ENCODE assay signal across 8 cellular contexts in genomic region chr15:52790941-52791751, GRCh38. TPM values are rescaled to one million over a fixed set of nuclear protein-coding genes. Genes with fewer than 3 reads are reported as not detected.
A peak's percentile ranks its signal among the peaks of the same experiment; 100 is the strongest.
DNase-seq lines count a peak whose midpoint lies in the region; ATAC-seq and TF ChIP-seq lines count a peak whose summit lies in the region.

No MANE protein-coding gene starts in this region.

- POLR2A ChIA-PET in BJ (lab: Charles Lee): no interaction called here
- POLR2A ChIA-PET in naive thymus-derived CD8-positive, alpha-beta T cell (lab: Charles Lee): no interaction called here

- CTCF ChIA-PET in BJ (lab: Yijun Ruan, JAX): interaction anchor here (1.7 kb wide), 1 partner anchor 9 kb away, joined by 4 read pairs; no protein-coding TSS in a partner anchor

- peak overlapping the region; percentile 52 to 85 (median 68) for H3K4me3 Mint-ChIP-seq in naive thymus-derived CD8-positive, alpha-beta T cell

- H3K27me3 ChIP-seq in BJ (ENCODE audit: control insufficient read depth, insufficient read depth, low read length): peaks cover 70% of the 10 kb centered on the region
- H3K27me3 ChIP-seq in ectodermal cell (ENCODE audit: control insufficient read depth, insufficient read depth, low read length, poor library complexity, severe bottlenecking): peaks cover 100% of the 10 kb centered on the region

- no peak overlapping the region for H3K27ac Mint-ChIP-seq in naive thymus-derived CD8-positive, alpha-beta T cell

- peaks cover 30 to 89% (median 69%) of the 10 kb centered on the region in 5 donors for H3K27me3 Mint-ChIP-seq in naive thymus-derived CD8-positive, alpha-beta T cell

- no peaks in the 10 kb centered on the region for H3K9me3 ChIP-seq in ectodermal cell (ENCODE audit: control insufficient read depth, low read length)

- H3K4me1 Mint-ChIP-seq in naive thymus-derived CD8-positive, alpha-beta T cell: peaks cover 13 to 32% (median 26%) of the 10 kb centered on the region in 4 donors

- 1% methylated on average over 50 of the region's 50 CpGs for WGBS in ectodermal cell, 2 experiments

- H3K4me3 ChIP-seq in BJ (ENCODE audit: low read depth, low read length) (peak overlapping the region; percentile 45), ectodermal cell (ENCODE audit: insufficient read depth, low read depth, low read length) (peak overlapping the region; percentile 39)

- peaks cover 0 to 7% (median 2%) of the 10 kb centered on the region in 9 donors for H3K9me3 Mint-ChIP-seq in naive thymus-derived CD8-positive, alpha-beta T cell

- 0 out of 2 replicates have a peak, but pooled peaks have one; percentile 8 for TF ChIP-seq CTCF in BJ (IDR thresholded peaks at IDR 0.05; ENCODE audit: insufficient read depth, low read depth, low read length)

- peak in 1 of 2 donors; percentile 21 for ATAC-seq in naive thymus-derived CD8-positive, alpha-beta T cell
- no peak for ATAC-seq in GM21619 (IDR thresholded peaks at IDR 0.05; ENCODE audit: unreplicated experiment)

- DNase-seq in BJ (ENCODE audit: low read depth) (no peak), NCI-H1092 (lab: John Stamatoyannopoulos, UW) (peak; percentile 47), SKM-1 treated with dmso at 0.1 percent for 144 hours (lab: John Stamatoyannopoulos, UW; ENCODE audit: unreplicated experiment) (no peak), A172 (ENCODE audit: low spot score) (no peak), MV-4-11 (lab: John Stamatoyannopoulos, UW) (no peak)
- DNase-seq in naive thymus-derived CD8-positive, alpha-beta T cell: no peak

- no peaks in the 10 kb centered on the region for H3K36me3 Mint-ChIP-seq in naive thymus-derived CD8-positive, alpha-beta T cell

- H3K27ac ChIP-seq in ectodermal cell (ENCODE audit: insufficient read depth, low read depth, low read length, poor library complexity, severe bottlenecking): no peak overlapping the region

- peaks cover 33% of the 10 kb centered on the region for H3K4me1 ChIP-seq in ectodermal cell (ENCODE audit: control insufficient read depth, insufficient read depth, low read length)

- H3K36me3 ChIP-seq in BJ (ENCODE audit: control insufficient read depth, insufficient read depth, low read length): no peaks in the 10 kb centered on the region
- no peaks in the 10 kb centered on the region for H3K36me3 ChIP-seq in ectodermal cell (ENCODE audit: control insufficient read depth, insufficient read depth, low read length)

RNA-seq across cellular contexts. Expression of gene ONECUT1, which starts 1.0 kb away (rescaled TPM):
- not detected in 2 replicates for polyA plus RNA-seq in BJ (2011; rRNA removed)
- polyA minus RNA-seq in BJ (2011; rRNA and poly(A)+ RNA removed): 0.19 TPM in 1 of 2 replicates, not detected in the other
- 1.7 TPM for polyA plus RNA-seq in ectodermal cell (2013, experiment 1 of 4)
- 1.9 TPM for polyA plus RNA-seq in ectodermal cell (2013, experiment 2 of 4)
- polyA plus RNA-seq in ectodermal cell (2013, experiment 3 of 4): 4.2 TPM
- 2.4 TPM for polyA plus RNA-seq in ectodermal cell (2013, experiment 4 of 4)
- not detected for total RNA-seq in naive thymus-derived CD8-positive, alpha-beta T cell
- not detected for polyA plus RNA-seq in naive thymus-derived CD8-positive, alpha-beta T cell
- total RNA-seq in A172 (2014; rRNA removed; shearing (Covaris generic)): 0.05 TPM in 1 of 2 replicates, not detected in the other
